ENCODE assay signal across 1 cellular context in genomic region chrX:107654778-107655761, GRCh38.
TF ChIP-seq lines count a peak whose summit lies in the region.

No MANE protein-coding gene starts in this region.

TF ChIP-seq in K562, 482 proteins besides CTCF, POLR2A, EP300 and RAD21 (continued from another document):
- TF ChIP-seq PCBP1 (IDR thresholded peaks at IDR 0.05; ENCODE audit: low read depth, low read length, poor library complexity, severe bottlenecking) (no peak), HDAC1 (IDR thresholded peaks at IDR 0.05) (0 out of 4 replicates have a peak, but pooled peaks of 1 of the 2 experiments have one; percentile 33), ZNF668 (CRISPR knock-in tag; IDR thresholded peaks at IDR 0.05) (no peak), ZNF282 (CRISPR knock-in tag; IDR thresholded peaks at IDR 0.05) (no peak), CEBPB (tag; IDR thresholded peaks at IDR 0.05) (peak; percentile 27; the same call in 1 of the 2 replicates), MTA1 (IDR thresholded peaks at IDR 0.05; ENCODE audit: borderline replicate concordance) (no peak), ZBTB5 (IDR thresholded peaks at IDR 0.05) (no peak), MBD2 (IDR thresholded peaks at IDR 0.05; ENCODE audit: borderline replicate concordance, low read depth) (no peak), POLR2AphosphoS5 (IDR thresholded peaks at IDR 0.05; ENCODE audit: control insufficient read depth, insufficient read depth, low read depth, low read length) (no peak), ZNF561 (CRISPR knock-in tag; conservative IDR thresholded peaks at IDR 0.05) (no peak), ILK (tag; IDR thresholded peaks at IDR 0.05; ENCODE audit: borderline replicate concordance, low read depth) (no peak), TEAD4 (IDR thresholded peaks at IDR 0.05; ENCODE audit: low read length) (no peak), TEAD4 (CRISPR knock-in tag; IDR thresholded peaks at IDR 0.05; ENCODE audit: borderline replicate concordance) (no peak), ARHGAP35 (IDR thresholded peaks at IDR 0.05; ENCODE audit: partially characterized antibody) (no peak), PRMT5 (CRISPR knock-in tag; IDR thresholded peaks at IDR 0.05) (no peak), CTCFL (IDR thresholded peaks at IDR 0.05; ENCODE audit: borderline replicate concordance, insufficient read depth, low read depth, low read length, poor library complexity, severe bottlenecking) (peak; percentile 83), MECOM (CRISPR knock-in tag; IDR thresholded peaks at IDR 0.05) (no peak), KHSRP (IDR thresholded peaks at IDR 0.05) (no peak), CBX8 (IDR thresholded peaks at IDR 0.05; ENCODE audit: borderline replicate concordance, extremely low read depth, low read depth, low read length, poor library complexity, severe bottlenecking) (no peak), SIX5 (IDR thresholded peaks at IDR 0.05; ENCODE audit: borderline replicate concordance in 1 of 2, insufficient read depth in 1 of 2, low read depth in 1 of 2, low read length in 2 of 2) (no peak), SMC3 (conservative IDR thresholded peaks at IDR 0.05; ENCODE audit: insufficient read depth, low read depth, low read length) (peak; percentile 62), NCOR1 (IDR thresholded peaks at IDR 0.05) (no peak), KLF13 (tag; IDR thresholded peaks at IDR 0.05; ENCODE audit: borderline replicate concordance, low read depth) (no peak), ZNF740 (CRISPR knock-in tag; IDR thresholded peaks at IDR 0.05) (0 out of 2 replicates have a peak, but pooled peaks have one; percentile 9), ZNF740 (tag; IDR thresholded peaks at IDR 0.05) (no peak), ZNF717 (CRISPR knock-in tag; IDR thresholded peaks at IDR 0.05) (no peak), EZH2 (IDR thresholded peaks at IDR 0.05; ENCODE audit: borderline replicate concordance, low read depth, low read length) (no peak), EHMT2 (IDR thresholded peaks at IDR 0.05) (no peak), HOMEZ (CRISPR knock-in tag; IDR thresholded peaks at IDR 0.05) (no peak), THAP7 (CRISPR knock-in tag; IDR thresholded peaks at IDR 0.05) (no peak), ZNF316 (IDR thresholded peaks at IDR 0.05) (peak; percentile 59), HMG20A (CRISPR knock-in tag; conservative IDR thresholded peaks at IDR 0.05) (no peak), TFAP4 (CRISPR knock-in tag; IDR thresholded peaks at IDR 0.05; ENCODE audit: borderline replicate concordance) (peak; percentile 89)
